Comparison of ENCODE assay signal across 1 cellular context in the genomic region with DNA sequence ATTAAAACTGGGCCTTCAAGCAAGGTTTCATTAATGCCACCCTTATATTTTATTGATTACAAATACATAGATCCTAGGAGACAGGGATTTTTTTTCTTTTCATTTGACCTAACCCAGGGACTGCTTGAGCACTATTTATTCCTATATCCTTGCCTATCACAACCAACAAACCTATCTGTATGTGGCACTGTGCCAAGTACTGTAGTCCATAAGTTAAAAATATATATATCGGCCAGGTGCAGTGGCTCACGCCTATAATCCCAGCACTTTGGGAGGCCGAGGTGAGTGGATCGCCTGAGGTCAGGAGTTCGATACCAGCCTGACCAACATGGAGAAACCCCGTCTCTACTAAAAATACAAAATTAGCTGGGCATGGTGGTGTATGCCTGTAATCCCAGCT. TPM values are rescaled to one million over a fixed set of nuclear protein-coding genes. Genes with fewer than 3 reads are reported as not detected.
"Had no signal": no experiment of that assay in that cellular context is flagged by ENCODE, and none has a peak within 500 bp of the region (broad histone marks: within the 10 kb centered on the region; RNA-seq: fewer than 3 reads in every experiment).

No MANE protein-coding gene starts in this region.

RNA-seq across cellular contexts. Expression of a gene that starts 16.8 kb away (rescaled TPM):
- total RNA-seq: ascending aorta had no signal
